In the genomic region with DNA sequence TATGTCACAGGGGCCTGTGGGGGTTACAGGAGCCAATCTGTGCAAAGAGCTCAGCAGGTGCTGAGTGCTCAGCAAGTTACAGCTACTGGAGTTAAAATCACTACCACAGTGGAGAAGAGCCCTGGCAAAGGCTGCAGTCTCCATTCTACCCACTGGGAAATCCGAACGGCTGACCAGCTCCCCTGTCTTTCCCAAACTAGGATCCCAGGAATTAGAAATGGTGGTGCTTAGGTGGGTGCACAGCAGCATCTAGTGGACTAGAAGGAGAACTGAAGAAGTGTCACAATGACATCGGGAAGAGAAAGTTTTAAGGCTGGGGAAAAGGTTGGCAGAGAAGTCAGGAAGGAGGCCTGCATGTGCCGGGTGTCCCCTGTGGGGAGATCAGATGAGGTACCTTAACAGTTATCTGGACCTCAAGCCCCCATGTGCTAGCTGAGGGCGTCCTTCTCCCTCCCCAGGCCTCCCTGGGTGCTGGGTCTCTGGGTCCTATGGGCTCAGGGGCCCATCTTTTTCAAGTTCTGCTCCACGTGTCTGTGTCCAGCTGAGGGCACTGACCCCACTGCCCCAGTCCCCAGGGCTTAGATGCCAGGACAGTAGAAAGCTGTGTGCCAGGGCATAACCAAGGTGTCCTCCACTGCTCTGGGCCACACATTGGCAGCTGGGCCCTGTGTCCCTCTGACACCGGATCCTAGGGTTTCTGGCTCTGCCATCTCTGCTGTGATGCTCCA, we compare ENCODE assay signal across 8 cellular contexts. TPM values are rescaled to one million over a fixed set of nuclear protein-coding genes. Genes with fewer than 3 reads are reported as not detected.
DNase-seq lines count a peak whose midpoint lies in the region; ATAC-seq and TF ChIP-seq lines count a peak whose summit lies in the region.

No MANE protein-coding gene starts in this region.

- no peak overlapping the region for H3K27ac Mint-ChIP-seq in natural killer cell treated with Interleukin-12 subunit alpha and Interleukin-12 subunit beta and Interleukin-15 and Interleukin-18, amount 100 ng/mL, for 72 hours

- no peaks in the 10 kb centered on the region for H3K36me3 Mint-ChIP-seq in natural killer cell treated with Interleukin-12 subunit alpha and Interleukin-12 subunit beta and Interleukin-15 and Interleukin-18, amount 100 ng/mL, for 72 hours

- H3K27me3 ChIP-seq in dorsolateral prefrontal cortex (peaks cover 0 to 3% (median 0%) of the 10 kb centered on the region in 45 donors), neuronal stem cell (ENCODE audit: control insufficient read depth in 3 of 3, insufficient read depth in 3 of 3, low read depth in 1 of 3, low read length in 3 of 3) (peaks cover 0 to 5% (median 0%) of the 10 kb centered on the region in 3 experiments)

- H3K4me3 ChIP-seq in dorsolateral prefrontal cortex: no peak overlapping the region
- H3K4me3 ChIP-seq in neuronal stem cell (ENCODE audit: low read length in 2 of 2): no peak overlapping the region

- no peak overlapping the region for H2BK12ac ChIP-seq in neuronal stem cell (ENCODE audit: low read length)

- H3K27ac ChIP-seq in dorsolateral prefrontal cortex (no peak overlapping the region), neuronal stem cell (replicated peaks; ENCODE audit: low read length) (no peak overlapping the region)

- H3K14ac ChIP-seq in neuronal stem cell (ENCODE audit: low read length): no peak overlapping the region

- H3K9me3 ChIP-seq in neuronal stem cell (replicated peaks in 1 of 2; ENCODE audit: control insufficient read depth in 2 of 2, insufficient read depth in 1 of 2, low read depth in 1 of 2, low read length in 2 of 2): no peaks in the 10 kb centered on the region

- peaks cover 6 to 9% of the 10 kb centered on the region in 2 donors for H3K4me1 Mint-ChIP-seq in natural killer cell treated with Interleukin-12 subunit alpha and Interleukin-12 subunit beta and Interleukin-15 and Interleukin-18, amount 100 ng/mL, for 72 hours (ENCODE audit: low read depth in 2 of 2)

- peak overlapping the region; percentile 1 for H3K18ac ChIP-seq in neuronal stem cell (ENCODE audit: low read length)

- no peak overlapping the region for H4K8ac ChIP-seq in neuronal stem cell (ENCODE audit: low read depth, low read length)

- no peak overlapping the region for H2BK120ac ChIP-seq in neuronal stem cell (ENCODE audit: low read depth, low read length)

- TF ChIP-seq CTCF in dorsolateral prefrontal cortex (IDR thresholded peaks at IDR 0.05 in 54 of 56, conservative IDR thresholded peaks at IDR 0.05 in 2 of 56; ENCODE audit: low read depth in 1 of 56, partially characterized antibody in 56 of 56): peak in 41 of 56 donors; percentile 8 to 57 (median 37)

- no peak overlapping the region for H3K4ac ChIP-seq in neuronal stem cell (ENCODE audit: low read length)

- no CpG with 5 or more reads among the region's 7 CpGs for WGBS in neuronal stem cell (ENCODE audit: extremely low coverage in 2 of 2, insufficient read length in 2 of 2, insufficient replicate concordance in 1 of 2), 2 donors

- no peak overlapping the region for H3K4me3 Mint-ChIP-seq in natural killer cell treated with Interleukin-12 subunit alpha and Interleukin-12 subunit beta and Interleukin-15 and Interleukin-18, amount 100 ng/mL, for 72 hours

- H3K23ac ChIP-seq in neuronal stem cell (ENCODE audit: low read depth, low read length, poor library complexity): no peak overlapping the region

- no peak overlapping the region for H2BK5ac ChIP-seq in neuronal stem cell (ENCODE audit: low read length)

- H3K4me1 ChIP-seq in neuronal stem cell (ENCODE audit: control insufficient read depth in 2 of 2, insufficient read depth in 1 of 2, low read depth in 1 of 2, low read length in 2 of 2): no peaks in the 10 kb centered on the region

- peak; percentile 58 for DNase-seq in EL
- peak; percentile 2 for DNase-seq in NCI-H146 treated with DMSO at 0.1 percent for 48 hours (lab: John Stamatoyannopoulos, UW; ENCODE audit: unreplicated experiment)
- no peak for DNase-seq in dorsolateral prefrontal cortex
- peak; percentile 30 for DNase-seq in neuronal stem cell (ENCODE audit: low spot score)
- no peak for DNase-seq in GM19240 (ENCODE audit: insufficient read length, low spot score)
- no peak for DNase-seq in NCI-H345 treated with DMSO at 0.1 percent for 48 hours (lab: John Stamatoyannopoulos, UW; ENCODE audit: unreplicated experiment)
- no peak for DNase-seq in natural killer cell treated with Interleukin-12 subunit alpha and Interleukin-12 subunit beta and Interleukin-15 and Interleukin-18, amount 100 ng/mL, for 72 hours (ENCODE audit: low spot score)

- H4K91ac ChIP-seq in neuronal stem cell (ENCODE audit: low read depth, low read length, poor library complexity): no peak overlapping the region

- no peak overlapping the region for H3K4me2 ChIP-seq in neuronal stem cell (ENCODE audit: insufficient read depth, low read length, poor library complexity, severe bottlenecking)

- H3K9ac ChIP-seq in neuronal stem cell (ENCODE audit: low read depth, low read length, poor library complexity): peak overlapping the region; percentile 17

- no peaks in the 10 kb centered on the region for H3K79me1 ChIP-seq in neuronal stem cell (ENCODE audit: low read depth, low read length)

- no peak for ATAC-seq in GM21529 (IDR thresholded peaks at IDR 0.05; ENCODE audit: unreplicated experiment)
- no peak for ATAC-seq in natural killer cell treated with Interleukin-12 subunit alpha and Interleukin-12 subunit beta and Interleukin-15 and Interleukin-18, amount 100 ng/mL, for 72 hours

- no peaks in the 10 kb centered on the region for H3K36me3 ChIP-seq in neuronal stem cell (replicated peaks in 1 of 2; ENCODE audit: control insufficient read depth in 2 of 2, insufficient read depth in 2 of 2, low read length in 2 of 2)

- H2AFZ ChIP-seq in neuronal stem cell (ENCODE audit: low read length): peak overlapping the region; percentile 25

- H2BK15ac ChIP-seq in neuronal stem cell (ENCODE audit: low read length): no peak overlapping the region

- peaks cover 0 to 4% of the 10 kb centered on the region in 2 donors for H3K27me3 Mint-ChIP-seq in natural killer cell treated with Interleukin-12 subunit alpha and Interleukin-12 subunit beta and Interleukin-15 and Interleukin-18, amount 100 ng/mL, for 72 hours

- no peaks in the 10 kb centered on the region for H3K9me3 Mint-ChIP-seq in natural killer cell treated with Interleukin-12 subunit alpha and Interleukin-12 subunit beta and Interleukin-15 and Interleukin-18, amount 100 ng/mL, for 72 hours

- H2AK5ac ChIP-seq in neuronal stem cell (ENCODE audit: low read depth, low read length): no peak overlapping the region

- intact Hi-C loops in dorsolateral prefrontal cortex (cut with DNase I): loop anchor here in 1 of 2 donors (5.0 kb wide), 1 partner anchor 75 kb away; no protein-coding TSS in a partner anchor

RNA-seq across cellular contexts. Expression of a gene that starts 1.9 kb away (rescaled TPM):
- total RNA-seq in dorsolateral prefrontal cortex: under 1 TPM in 5 of 120 experiments, not detected in 115; 0.22 to 0.76 (median 0.25) TPM
- not detected for polyA plus RNA-seq in neuronal stem cell (2013, experiment 1 of 2)
- not detected for polyA plus RNA-seq in neuronal stem cell (2013, experiment 2 of 2)
- total RNA-seq in natural killer cell treated with Interleukin-12 subunit alpha and Interleukin-12 subunit beta and Interleukin-15 and Interleukin-18, amount 100 ng/mL, for 72 hours: not detected

RNA-seq across cellular contexts. Expression of a gene that starts 33.4 kb away (rescaled TPM):
- 10 to 100 TPM; 15.7 to 56.9 (median 39.7) TPM for total RNA-seq in dorsolateral prefrontal cortex
- 2.0 TPM for polyA plus RNA-seq in neuronal stem cell (2013, experiment 1 of 2)
- polyA plus RNA-seq in neuronal stem cell (2013, experiment 2 of 2): 1.6 TPM
- total RNA-seq in natural killer cell treated with Interleukin-12 subunit alpha and Interleukin-12 subunit beta and Interleukin-15 and Interleukin-18, amount 100 ng/mL, for 72 hours: under 1 TPM; 0.17 to 0.75 TPM

Comparison
In these comparisons a context has a peak if more than half of its experiments do, and no peak if none do; other contexts are left out.
1. DNase-seq: peak in EL (single experiment), NCI-H146 treated with DMSO at 0.1 percent for 48 hours (single experiment) and neuronal stem cell (single experiment); none in dorsolateral prefrontal cortex (0 of 10), GM19240 (single experiment), NCI-H345 treated with DMSO at 0.1 percent for 48 hours (single experiment) and natural killer cell treated with Interleukin-12 subunit alpha and Interleukin-12 subunit beta and Interleukin-15 and Interleukin-18, amount 100 ng/mL, for 72 hours (single experiment).
2. RNA of a gene that starts 33.4 kb away (total RNA-seq): 15.7 to 56.9 TPM in dorsolateral prefrontal cortex; 0.17 to 0.75 TPM in natural killer cell treated with Interleukin-12 subunit alpha and Interleukin-12 subunit beta and Interleukin-15 and Interleukin-18, amount 100 ng/mL, for 72 hours; every median in the first group is over 4 times any median in the second.